Comparison of ENCODE assay signal across 20 cellular contexts in genomic region chr2:168363382-168364092, GRCh38.
DNase-seq lines count a peak whose midpoint lies in the region; ATAC-seq and TF ChIP-seq lines count a peak whose summit lies in the region.
"Had no signal": no experiment of that assay in that cellular context is flagged by ENCODE, and none has a peak within 500 bp of the region (broad histone marks: within the 10 kb centered on the region; RNA-seq: fewer than 3 reads in every experiment).

No MANE protein-coding gene starts in this region.

- no peak overlapping the region for H3K4me3 ChIP-seq in esophagus squamous epithelium
- H3K4me3 ChIP-seq: lower lobe of right lung, tibial nerve had no signal

- H3K27ac ChIP-seq in esophagus squamous epithelium (no peak overlapping the region), substantia nigra (ENCODE audit: low read depth, low read length, poor library complexity, severe bottlenecking) (no peak overlapping the region)
- H3K27ac ChIP-seq: lower lobe of right lung, tibial nerve had no signal

- H3K9me3 Mint-ChIP-seq in WTC11 = no peaks in the 10 kb centered on the region
- H3K9me3 Mint-ChIP-seq: activated naive CD8-positive, alpha-beta T cell treated with anti-CD3 and anti-CD28 coated beads for 36 hours; effector memory CD8-positive, alpha-beta T cell; nephron progenitor cell had no signal

- H3K36me3 Mint-ChIP-seq in WTC11 = no peaks in the 10 kb centered on the region
- H3K36me3 Mint-ChIP-seq: activated naive CD8-positive, alpha-beta T cell treated with anti-CD3 and anti-CD28 coated beads for 36 hours; CD4-positive, CD25-positive, alpha-beta regulatory T cell had no signal

- no peaks in the 10 kb centered on the region for H3K4me1 ChIP-seq in esophagus squamous epithelium
- H3K4me1 ChIP-seq: lower lobe of right lung, tibial nerve had no signal

- intact Hi-C loops in esophagus squamous epithelium (cut with DNase I) = no loop called here

- ATAC-seq in GM21367 (IDR thresholded peaks at IDR 0.05; ENCODE audit: unreplicated experiment) (peak; percentile 74), HG03354 (IDR thresholded peaks at IDR 0.05; ENCODE audit: poor library complexity, severe bottlenecking, unreplicated experiment) (peak; percentile 85), WTC11 (no peak)
- ATAC-seq: effector memory CD8-positive, alpha-beta T cell; T-helper 17 cell had no signal

- TF ChIP-seq CTCF in WTC11 (IDR thresholded peaks at IDR 0.05) (no peak), esophagus squamous epithelium (IDR thresholded peaks at IDR 0.05) (no peak)

- 84 to 86% methylated on average over 4 of the region's 4 CpGs for WGBS in esophagus squamous epithelium, 2 donors

- H3K27me3 ChIP-seq in esophagus squamous epithelium = no peaks in the 10 kb centered on the region
- H3K27me3 ChIP-seq: tibial nerve had no signal

- no peaks in the 10 kb centered on the region for H3K27me3 Mint-ChIP-seq in WTC11 (ENCODE audit: low read depth)
- H3K27me3 Mint-ChIP-seq: activated naive CD8-positive, alpha-beta T cell treated with anti-CD3 and anti-CD28 coated beads for 36 hours; IgD-negative memory B cell; T-helper 17 cell had no signal

- CTCF ChIA-PET in WTC11 (lab: Charles Lee) = no interaction called here

- H3K4me3 Mint-ChIP-seq in WTC11 = no peak overlapping the region
- H3K4me3 Mint-ChIP-seq: activated naive CD8-positive, alpha-beta T cell treated with anti-CD3 and anti-CD28 coated beads for 36 hours; CD4-positive, CD25-positive, alpha-beta regulatory T cell; effector memory CD8-positive, alpha-beta T cell; IgD-negative memory B cell; nephron progenitor cell; T-helper 17 cell had no signal

- H3K27ac Mint-ChIP-seq in WTC11 = no peak overlapping the region
- H3K27ac Mint-ChIP-seq: activated naive CD8-positive, alpha-beta T cell treated with anti-CD3 and anti-CD28 coated beads for 36 hours; CD4-positive, CD25-positive, alpha-beta regulatory T cell; effector memory CD8-positive, alpha-beta T cell; IgD-negative memory B cell; nephron progenitor cell; T-helper 17 cell had no signal

- no peaks in the 10 kb centered on the region for H3K36me3 ChIP-seq in esophagus squamous epithelium
- H3K36me3 ChIP-seq: lower lobe of right lung, tibial nerve had no signal

- H3K4me1 Mint-ChIP-seq in WTC11 = no peaks in the 10 kb centered on the region
- H3K4me1 Mint-ChIP-seq: activated naive CD8-positive, alpha-beta T cell treated with anti-CD3 and anti-CD28 coated beads for 36 hours; nephron progenitor cell; T-helper 17 cell had no signal

- no peaks in the 10 kb centered on the region for H3K9me3 ChIP-seq in esophagus squamous epithelium
- H3K9me3 ChIP-seq: lower lobe of right lung, tibial nerve had no signal

- TF ChIP-seq POLR2A in esophagus squamous epithelium (IDR thresholded peaks at IDR 0.05) = no peak

- DNase-seq in CD1c-positive myeloid dendritic cell (ENCODE audit: extremely low spot score) (peak; percentile 69), SKM-1 (lab: John Stamatoyannopoulos, UW; ENCODE audit: unreplicated experiment) (peak; percentile 31), cortex of kidney (lab: John Stamatoyannopoulos, UW) (no peak), WTC11 (ENCODE audit: low spot score) (no peak), esophagus squamous epithelium (lab: John Stamatoyannopoulos, UW) (no peak), substantia nigra (lab: John Stamatoyannopoulos, UW) (no peak)
- DNase-seq: activated naive CD8-positive, alpha-beta T cell treated with anti-CD3 and anti-CD28 coated beads for 36 hours; activated T-cell treated with anti-CD3 and anti-CD28 coated beads for 4 hours; CD4-positive, CD25-positive, alpha-beta regulatory T cell; effector memory CD8-positive, alpha-beta T cell; lower lobe of right lung; NCI-H1436 treated with DMSO at 0.1 percent for 48 hours; NCI-H510A; nephron progenitor cell; stimulated activated CD4-positive, alpha-beta T cell treated with anti-CD3 and anti-CD28 coated beads, Interleukin-1b, Interleukin-23, amount 100 ng/mL, for 48 hours; T-helper 17 cell had no signal

- POLR2A ChIA-PET in WTC11 (lab: Charles Lee) = no interaction called here

TF ChIP-seq in WTC11, 78 proteins besides CTCF, POLR2A, EP300 and RAD21:
- no peak for TF ChIP-seq SMAD4 (CRISPR knock-in tag; IDR thresholded peaks at IDR 0.05)
- TF ChIP-seq ATF1 (CRISPR knock-in tag; IDR thresholded peaks at IDR 0.05) = no peak
- TF ChIP-seq, protein P1, sequence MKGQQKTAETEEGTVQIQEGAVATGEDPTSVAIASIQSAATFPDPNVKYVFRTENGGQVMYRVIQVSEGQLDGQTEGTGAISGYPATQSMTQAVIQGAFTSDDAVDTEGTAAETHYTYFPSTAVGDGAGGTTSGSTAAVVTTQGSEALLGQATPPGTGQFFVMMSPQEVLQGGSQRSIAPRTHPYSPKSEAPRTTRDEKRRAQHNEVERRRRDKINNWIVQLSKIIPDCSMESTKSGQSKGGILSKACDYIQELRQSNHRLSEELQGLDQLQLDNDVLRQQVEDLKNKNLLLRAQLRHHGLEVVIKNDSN (CRISPR knock-in tag; IDR thresholded peaks at IDR 0.05) = no peak
- TF ChIP-seq ZNF232 (CRISPR knock-in tag; IDR thresholded peaks at IDR 0.05) = no peak
- TF ChIP-seq ZNF138 (CRISPR knock-in tag; conservative IDR thresholded peaks at IDR 0.05) = no peak
- TF ChIP-seq NFYB (CRISPR knock-in tag; conservative IDR thresholded peaks at IDR 0.05; ENCODE audit: low read depth) = no peak
- no peak for TF ChIP-seq TEAD1 (CRISPR knock-in tag; IDR thresholded peaks at IDR 0.05)
- no peak for TF ChIP-seq MYBL2 (CRISPR knock-in tag; IDR thresholded peaks at IDR 0.05)
- TF ChIP-seq ELF4 (CRISPR knock-in tag; IDR thresholded peaks at IDR 0.05; ENCODE audit: low read depth) = no peak
- TF ChIP-seq TEAD4 (CRISPR knock-in tag; IDR thresholded peaks at IDR 0.05) = no peak
- no peak for TF ChIP-seq ZNF317 (CRISPR knock-in tag; IDR thresholded peaks at IDR 0.05; ENCODE audit: borderline replicate concordance, low read depth)
- no peak for TF ChIP-seq NR2C2 (CRISPR knock-in tag; IDR thresholded peaks at IDR 0.05)

Comparison
In these comparisons a context has a peak if more than half of its experiments do, and no peak if none do; other contexts are left out.
1. DNase-seq: peak in CD1c-positive myeloid dendritic cell (single experiment) and SKM-1 (single experiment); none in cortex of kidney (single experiment), WTC11 (single experiment), esophagus squamous epithelium (single experiment) and substantia nigra (0 of 49).